Comparison of ENCODE assay signal across 2 cellular contexts in genomic region chr19:39246951-39247669, GRCh38.
TF ChIP-seq lines count a peak whose summit lies in the region.

No MANE protein-coding gene starts in this region.

TF ChIP-seq in endothelial cell of umbilical vein, 7 proteins besides CTCF, POLR2A, EP300 and RAD21 (continued from another document):
- TF ChIP-seq FOS (IDR thresholded peaks at IDR 0.05; ENCODE audit: borderline replicate concordance, insufficient read depth, low read length) (no peak), POLR2AphosphoS5 (IDR thresholded peaks at IDR 0.05; ENCODE audit: insufficient read depth, low read depth, low read length) (no peak)

TF ChIP-seq in SK-N-SH treated with all-trans-retinoic acid at 6 μM for 48 hours, 23 proteins besides CTCF, POLR2A, EP300 and RAD21:
- TF ChIP-seq POU6F1 (CRISPR knock-in tag; IDR thresholded peaks at IDR 0.05; ENCODE audit: borderline replicate concordance, low read depth) (no peak), PATZ1 (CRISPR knock-in tag; IDR thresholded peaks at IDR 0.05; ENCODE audit: borderline replicate concordance) (no peak), ZNF565 (CRISPR knock-in tag; conservative IDR thresholded peaks at IDR 0.05; ENCODE audit: low read depth) (no peak)
TF ChIP-seq in SK-N-SH treated with all-trans-retinoic acid at 6 μM for 48 hours: peak in this region for 0.
